Comparison of ENCODE assay signal across 15 cellular contexts in the genomic region with DNA sequence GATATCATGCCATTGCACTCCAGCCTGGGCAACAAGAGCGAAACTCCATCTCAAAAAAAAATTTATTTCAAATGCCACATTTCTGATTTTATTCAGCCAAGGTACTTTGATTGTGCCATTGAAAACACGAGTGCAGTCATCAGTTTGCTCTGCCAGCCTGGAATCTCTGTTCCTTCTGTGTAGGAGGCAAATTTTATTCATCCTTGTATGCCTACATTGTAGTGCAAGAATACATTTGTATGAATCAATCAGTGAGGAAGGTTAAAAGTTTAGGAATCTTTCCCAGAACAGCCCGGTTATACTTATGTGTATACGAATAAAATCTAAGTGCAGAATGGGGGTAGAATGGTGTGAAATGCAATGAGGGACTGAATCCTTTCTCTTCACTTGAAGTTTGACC. TPM values are rescaled to one million over a fixed set of nuclear protein-coding genes. Genes with fewer than 3 reads are reported as not detected.
DNase-seq lines count a peak whose midpoint lies in the region; ATAC-seq and TF ChIP-seq lines count a peak whose summit lies in the region.
"Had no signal": no experiment of that assay in that cellular context is flagged by ENCODE, and none has a peak within 500 bp of the region (broad histone marks: within the 10 kb centered on the region; RNA-seq: fewer than 3 reads in every experiment).

No MANE protein-coding gene starts in this region.

- intact Hi-C loops in activated CD8-positive, alpha-beta T cell treated with anti-CD3 and anti-CD28 coated beads for 36 hours (cut with micrococcal nuclease): no loop called here
- intact Hi-C loops in PC-3 (cut with micrococcal nuclease): no loop called here
- intact Hi-C loops in lower leg skin (cut with DNase I; ENCODE audit: low total_unique reads): no loop called here

- H3F3A ChIP-seq in PC-3 (ENCODE audit: low read length, unreplicated experiment): no peaks in the 10 kb centered on the region

- peak overlapping the region; percentile 71 for H3K4me3 Mint-ChIP-seq in activated CD8-positive, alpha-beta T cell treated with anti-CD3 and anti-CD28 coated beads for 36 hours
- H3K4me3 Mint-ChIP-seq in activated CD8-positive, alpha-beta T cell treated with anti-CD3 and anti-CD28 coated beads, Interleukin-2, amount 10 ng/mL, durations not matched to agents 7 days and 5 days: no peak overlapping the region

- no peak overlapping the region for H3K27ac Mint-ChIP-seq in activated CD8-positive, alpha-beta T cell treated with anti-CD3 and anti-CD28 coated beads for 36 hours
- no peak overlapping the region for H3K27ac Mint-ChIP-seq in activated CD8-positive, alpha-beta T cell treated with anti-CD3 and anti-CD28 coated beads, Interleukin-2, amount 10 ng/mL, durations not matched to agents 7 days and 5 days
- H3K27ac Mint-ChIP-seq: stimulated activated naive B cell treated with anti-CD40 and anti-IgM and Interleukin-4, amounts not matched to agents 10 μg/mL and 1 μg/mL and 100 μg/mL, for 72 hours had no signal

- H3K9me3 ChIP-seq in PC-3 (ENCODE audit: low read length): no peaks in the 10 kb centered on the region
- H3K9me3 ChIP-seq: upper lobe of left lung had no signal

- no peak overlapping the region for H3K4me3 ChIP-seq in PC-3 (ENCODE audit: low read length)
- H3K4me3 ChIP-seq in lower leg skin (ENCODE audit: low read depth, poor library complexity, severe bottlenecking): no peak overlapping the region

- no peak for TF ChIP-seq CTCF in activated CD8-positive, alpha-beta T cell treated with anti-CD3 and anti-CD28 coated beads for 36 hours (IDR thresholded peaks at IDR 0.05)
- TF ChIP-seq CTCF in PC-3 (conservative IDR thresholded peaks at IDR 0.05; ENCODE audit: low read depth, low read length) (no peak), lower leg skin (IDR thresholded peaks at IDR 0.05) (no peak)

- POLR2A ChIA-PET in activated CD8-positive, alpha-beta T cell treated with anti-CD3 and anti-CD28 coated beads for 36 hours (lab: Charles Lee): interaction anchor here (0.9 to 1.1 kb wide), 2 partner anchors 41 to 52 kb away, joined by 3 to 6 read pairs; no protein-coding TSS in a partner anchor
- POLR2A ChIA-PET in activated CD8-positive, alpha-beta T cell treated with anti-CD3 and anti-CD28 coated beads, Interleukin-2, amount 10 ng/mL, durations not matched to agents 7 days and 5 days (lab: Charles Lee): no interaction called here
- POLR2A ChIA-PET in PC-3 (lab: Charles Lee; ENCODE audit: unreplicated experiment): no interaction called here

- no peak overlapping the region for H3K27ac ChIP-seq in PC-3 (ENCODE audit: low read length)
- H3K27ac ChIP-seq: upper lobe of left lung had no signal

- TF ChIP-seq POLR2A in lower leg skin (IDR thresholded peaks at IDR 0.05): no peak

- peaks cover 3% of the 10 kb centered on the region for H3K36me3 Mint-ChIP-seq in activated CD8-positive, alpha-beta T cell treated with anti-CD3 and anti-CD28 coated beads for 36 hours (ENCODE audit: low read depth)
- no peaks in the 10 kb centered on the region for H3K36me3 Mint-ChIP-seq in activated CD8-positive, alpha-beta T cell treated with anti-CD3 and anti-CD28 coated beads, Interleukin-2, amount 10 ng/mL, durations not matched to agents 7 days and 5 days (ENCODE audit: low read depth)
- H3K36me3 Mint-ChIP-seq: stimulated activated naive B cell treated with anti-CD40 and anti-IgM and Interleukin-4, amounts not matched to agents 10 μg/mL and 1 μg/mL and 100 μg/mL, for 72 hours had no signal

- no peaks in the 10 kb centered on the region for H3K4me1 ChIP-seq in PC-3 (ENCODE audit: insufficient read depth, low read length)

- 0 out of 2 replicates have a peak overlapping the region, but pooled peaks have one; percentile 97 for H2AFZ ChIP-seq in PC-3 (ENCODE audit: low read length)

- H3K9ac ChIP-seq in PC-3 (ENCODE audit: low read length): no peak overlapping the region

- H3K36me3 ChIP-seq in PC-3 (ENCODE audit: low read depth, low read length): no peaks in the 10 kb centered on the region
- H3K36me3 ChIP-seq: upper lobe of left lung had no signal

- H3K79me2 ChIP-seq in PC-3 (ENCODE audit: low read length): peaks cover 11% of the 10 kb centered on the region; the same call in 1 of the 2 replicates

- H4K20me1 ChIP-seq in PC-3 (ENCODE audit: low read length): no peaks in the 10 kb centered on the region

- CTCF ChIA-PET in activated CD8-positive, alpha-beta T cell treated with anti-CD3 and anti-CD28 coated beads for 36 hours (lab: Charles Lee): interaction anchor here (1.2 to 1.3 kb wide), 2 partner anchors 9 kb away, joined by 3 to 5 read pairs; no protein-coding TSS in a partner anchor
- CTCF ChIA-PET in activated CD8-positive, alpha-beta T cell treated with anti-CD3 and anti-CD28 coated beads, Interleukin-2, amount 10 ng/mL, durations not matched to agents 7 days and 5 days (lab: Charles Lee): interaction anchor here (3.3 kb wide), 1 partner anchor 9 kb away, joined by 11 read pairs; no protein-coding TSS in a partner anchor
- CTCF ChIA-PET in PC-3 (lab: Charles Lee): interaction anchor here (0.6 to 1.0 kb wide), 2 partner anchors 9 to 37 kb away, joined by 3 to 4 read pairs; no protein-coding TSS in a partner anchor

- H3K27me3 Mint-ChIP-seq in activated CD8-positive, alpha-beta T cell treated with anti-CD3 and anti-CD28 coated beads for 36 hours: peaks cover 43% of the 10 kb centered on the region
- H3K27me3 Mint-ChIP-seq in activated CD8-positive, alpha-beta T cell treated with anti-CD3 and anti-CD28 coated beads, Interleukin-2, amount 10 ng/mL, durations not matched to agents 7 days and 5 days (ENCODE audit: low read depth): peaks cover 52% of the 10 kb centered on the region

- H3K27me3 ChIP-seq in PC-3 (ENCODE audit: low read length): no peaks in the 10 kb centered on the region

- H3K9me3 Mint-ChIP-seq in activated CD8-positive, alpha-beta T cell treated with anti-CD3 and anti-CD28 coated beads for 36 hours: no peaks in the 10 kb centered on the region
- H3K9me3 Mint-ChIP-seq in activated CD8-positive, alpha-beta T cell treated with anti-CD3 and anti-CD28 coated beads, Interleukin-2, amount 10 ng/mL, durations not matched to agents 7 days and 5 days (ENCODE audit: insufficient read depth): no peaks in the 10 kb centered on the region
- H3K9me3 Mint-ChIP-seq: stimulated activated naive B cell treated with anti-CD40 and anti-IgM and Interleukin-4, amounts not matched to agents 10 μg/mL and 1 μg/mL and 100 μg/mL, for 72 hours had no signal

- no peak for ATAC-seq in activated CD8-positive, alpha-beta T cell treated with anti-CD3 and anti-CD28 coated beads for 36 hours
- no peak for ATAC-seq in activated CD8-positive, alpha-beta T cell treated with anti-CD3 and anti-CD28 coated beads, Interleukin-2, amount 10 ng/mL, durations not matched to agents 7 days and 5 days
- ATAC-seq in PC-3: no peak
- ATAC-seq: Right ventricle myocardium inferior had no signal

- peak overlapping the region; percentile 92; the same call in 1 of the 2 replicates for H3K4me2 ChIP-seq in PC-3 (ENCODE audit: low read length)

- no TSS peak for BruUV-seq in PC-3 (replicated peaks; lab: Mats Ljungman, UMichigan)

- H3K9me2 ChIP-seq in PC-3 (replicated peaks; ENCODE audit: low read length): no peaks in the 10 kb centered on the region

- no peak for DNase-seq in activated CD8-positive, alpha-beta T cell treated with anti-CD3 and anti-CD28 coated beads for 36 hours
- no peak for DNase-seq in activated CD8-positive, alpha-beta T cell treated with anti-CD3 and anti-CD28 coated beads, Interleukin-2, amount 10 ng/mL, durations not matched to agents 7 days and 5 days
- DNase-seq in PC-3 (no peak), foreskin melanocyte (peak; percentile 3), retina (peak; percentile 2), lower leg skin (ENCODE audit: low spot score in 2 of 2) (no peak), DMS 273 treated with DMSO at 0.1 percent for 48 hours (lab: John Stamatoyannopoulos, UW) (no peak), A172 (ENCODE audit: low spot score) (no peak)
- DNase-seq: NCI-H1417 treated with DMSO at 0.1 percent for 48 hours; NCI-H2227 treated with DMSO at 0.1 percent for 48 hours; NK-92 treated with Interleukin-12 subunit alpha and Interleukin-12 subunit beta, amount 100 ng/mL, for 24 hours; small intestine; stimulated activated naive B cell treated with anti-CD40 and anti-IgM and Interleukin-4, amounts not matched to agents 10 μg/mL and 1 μg/mL and 100 μg/mL, for 72 hours; upper lobe of left lung had no signal

- H3K4me1 Mint-ChIP-seq in activated CD8-positive, alpha-beta T cell treated with anti-CD3 and anti-CD28 coated beads for 36 hours (ENCODE audit: low read depth): peaks cover 19% of the 10 kb centered on the region
- H3K4me1 Mint-ChIP-seq in activated CD8-positive, alpha-beta T cell treated with anti-CD3 and anti-CD28 coated beads, Interleukin-2, amount 10 ng/mL, durations not matched to agents 7 days and 5 days (ENCODE audit: low read depth): peaks cover 23% of the 10 kb centered on the region

- 50 to 53% methylated on average over 4 of the region's 4 CpGs for WGBS in lower leg skin, 2 donors

RNA-seq across cellular contexts. Expression of a gene that starts 0.9 kb away (rescaled TPM):
- total RNA-seq in activated CD8-positive, alpha-beta T cell treated with anti-CD3 and anti-CD28 coated beads for 36 hours: 1 to 10 TPM; 1.1 to 1.3 TPM
- 1 to 10 TPM; 3.2 to 3.3 TPM for total RNA-seq in activated CD8-positive, alpha-beta T cell treated with anti-CD3 and anti-CD28 coated beads, Interleukin-2, amount 10 ng/mL, durations not matched to agents 7 days and 5 days
- total RNA-seq in PC-3 (2014; rRNA removed) (2.3 and 3.0 TPM in 2 replicates), lower leg skin (1 to 10 TPM; 1.1 to 3.8 (median 1.9) TPM)
- 3.5 and 3.8 TPM in 2 replicates for total RNA-seq in A172 (2014; rRNA removed; shearing (Covaris generic))

RNA-seq across cellular contexts. Expression of a gene that starts 31.9 kb away (rescaled TPM):
- total RNA-seq in activated CD8-positive, alpha-beta T cell treated with anti-CD3 and anti-CD28 coated beads for 36 hours: 10 to 100 TPM; 11.5 to 16.9 TPM
- 10 to 100 TPM; 18.7 to 22.7 TPM for total RNA-seq in activated CD8-positive, alpha-beta T cell treated with anti-CD3 and anti-CD28 coated beads, Interleukin-2, amount 10 ng/mL, durations not matched to agents 7 days and 5 days
- total RNA-seq in PC-3 (2014; rRNA removed): 21.9 and 22.0 TPM in 2 replicates
- total RNA-seq in lower leg skin: 10 to 100 TPM in 2 of 4 donors, 1 to 10 TPM in 2; 7.7 to 31.5 (median 10.0) TPM
- 14.2 and 27.3 TPM in 2 replicates for total RNA-seq in A172 (2014; rRNA removed; shearing (Covaris generic))

Comparison
In these comparisons a context has a peak if more than half of its experiments do, and no peak if none do; other contexts are left out.
1. DNase-seq: peak in foreskin melanocyte (single experiment) and retina (single experiment); none in activated CD8-positive, alpha-beta T cell treated with anti-CD3 and anti-CD28 coated beads for 36 hours (single experiment), activated CD8-positive, alpha-beta T cell treated with anti-CD3 and anti-CD28 coated beads, Interleukin-2, amount 10 ng/mL, durations not matched to agents 7 days and 5 days (single experiment), PC-3 (single experiment), lower leg skin (0 of 2), DMS 273 treated with DMSO at 0.1 percent for 48 hours (single experiment) and A172 (single experiment).